In genomic region chr4:55125087-55125721, GRCh38 we compare ENCODE assay signal across 1 cellular context.
TF ChIP-seq lines count a peak whose summit lies in the region.

KDR (minus strand) TSS chr4:55125595; CDS start chr4:55125293, 302 bp downstream.

TF ChIP-seq in SK-N-SH, 30 proteins besides CTCF, POLR2A, EP300 and RAD21 (continued from another document):
- no peak for TF ChIP-seq ZBTB33 (IDR thresholded peaks at IDR 0.05; ENCODE audit: borderline replicate concordance, low read depth)
- no peak for TF ChIP-seq RCOR1 (IDR thresholded peaks at IDR 0.05; ENCODE audit: low read length)
- TF ChIP-seq POLR2AphosphoS5 (IDR thresholded peaks at IDR 0.05; ENCODE audit: low read depth, low read length): no peak
- TF ChIP-seq USF2 (IDR thresholded peaks at IDR 0.05; ENCODE audit: borderline replicate concordance, low read depth, low read length): no peak
- TF ChIP-seq FOXJ3 (CRISPR knock-in tag; IDR thresholded peaks at IDR 0.05): no peak
TF ChIP-seq in SK-N-SH: peak in this region for 0.
